In the genomic region with DNA sequence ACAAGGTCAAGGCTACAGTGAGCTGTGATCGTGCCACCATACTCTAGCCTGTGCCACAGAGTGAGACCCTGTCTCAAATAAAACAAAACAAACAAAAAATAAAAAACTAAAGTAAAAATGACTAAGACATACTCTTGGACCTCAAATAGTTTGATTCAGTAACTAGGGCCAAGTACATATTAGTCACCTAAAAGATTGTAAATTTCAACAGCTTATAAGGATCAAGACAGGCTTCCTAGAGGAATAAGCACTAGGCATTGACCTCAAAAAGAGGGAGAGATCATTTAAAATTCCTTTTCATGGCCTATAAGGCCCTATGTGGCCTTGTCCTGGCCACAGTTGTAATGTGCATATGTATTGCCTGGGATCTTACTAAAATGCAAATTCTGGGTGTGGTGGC, we compare ENCODE assay signal across 22 cellular contexts.
"Had no signal": no experiment of that assay in that cellular context is flagged by ENCODE, and none has a peak within 500 bp of the region (broad histone marks: within the 10 kb centered on the region; RNA-seq: fewer than 3 reads in every experiment).

No MANE protein-coding gene starts in this region.

- H3K9me3 ChIP-seq: ascending aorta, esophagus muscularis mucosa, right lobe of liver, testis had no signal

- H3K4me1 ChIP-seq: ascending aorta, esophagus muscularis mucosa, testis had no signal

- H3K36me3 ChIP-seq: ascending aorta, cardiac muscle cell, esophagus muscularis mucosa, right lobe of liver, stomach had no signal

- H3K9me3 Mint-ChIP-seq: activated T-cell treated with anti-CD3 and anti-CD28 coated beads, Interleukin-2, amount 50 U/mL, for 4 hours; immature natural killer cell; memory B cell had no signal

- H3K36me3 Mint-ChIP-seq: memory B cell, type B pancreatic cell had no signal

- H3K4me1 Mint-ChIP-seq: activated CD4-positive, alpha-beta T cell treated with anti-CD3 and anti-CD28 coated beads, Interleukin-2, amount 10 ng/mL, durations not matched to agents 7 days and 5 days; immature natural killer cell; neural crest cell had no signal

- H3K27ac Mint-ChIP-seq: activated CD4-positive, alpha-beta T cell treated with anti-CD3 and anti-CD28 coated beads, Interleukin-2, amount 10 ng/mL, durations not matched to agents 7 days and 5 days; immature natural killer cell; memory B cell; T-helper 1 cell treated with Interleukin-12 subunit alpha and Interleukin-12 subunit beta and Interleukin-4 antibody, amounts not matched to agents 30 μg/mL and 1 μg/mL, for 36 hours; type B pancreatic cell had no signal

- H3K4me3 ChIP-seq: ascending aorta, cardiac muscle cell, esophagus muscularis mucosa, right lobe of liver, smooth muscle cell, stomach, testis had no signal

- H3K27ac ChIP-seq: ascending aorta, cardiac muscle cell, esophagus muscularis mucosa, right lobe of liver, stomach, testis had no signal

- H3K27me3 ChIP-seq: ascending aorta, cardiac muscle cell, esophagus muscularis mucosa, right lobe of liver, stomach, testis had no signal

- H3K27me3 Mint-ChIP-seq: activated CD4-positive, alpha-beta T cell treated with anti-CD3 and anti-CD28 coated beads, Interleukin-2, amount 10 ng/mL, durations not matched to agents 7 days and 5 days had no signal

- FAIRE-seq: endothelial cell of umbilical vein had no signal

- H3K4me3 Mint-ChIP-seq: activated CD4-positive, alpha-beta T cell treated with anti-CD3 and anti-CD28 coated beads, Interleukin-2, amount 10 ng/mL, durations not matched to agents 7 days and 5 days; activated T-cell treated with anti-CD3 and anti-CD28 coated beads, Interleukin-2, amount 50 U/mL, for 4 hours; immature natural killer cell; memory B cell; neural crest cell; T-helper 1 cell treated with Interleukin-12 subunit alpha and Interleukin-12 subunit beta and Interleukin-4 antibody, amounts not matched to agents 30 μg/mL and 1 μg/mL, for 36 hours; type B pancreatic cell had no signal

- DNase-seq: activated CD4-positive, alpha-beta T cell treated with anti-CD3 and anti-CD28 coated beads, Interleukin-2, amount 10 ng/mL, durations not matched to agents 7 days and 5 days; activated CD8-positive, alpha-beta memory T cell treated with anti-CD3 and anti-CD28 coated beads, Interleukin-2, amount 50 U/mL, for 4 hours; activated naive CD4-positive, alpha-beta T cell treated with anti-CD3 and anti-CD28 coated beads, Interleukin-2, amount 50 U/mL, for 16 hours; activated T-cell treated with anti-CD3 and anti-CD28 coated beads, Interleukin-2, amount 50 U/mL, for 4 hours; dermis blood vessel endothelial cell; effector memory CD4-positive, alpha-beta T cell; foreskin melanocyte; immature natural killer cell; right lobe of liver; stimulated activated CD4-positive, alpha-beta T cell treated with anti-CD3 and anti-CD28 coated beads, Interleukin-4, amount 100 ng/mL, for 1 hour; stomach; testis had no signal

- ATAC-seq: activated CD4-positive, CD25-positive, alpha-beta regulatory T cell treated with anti-CD3 and anti-CD28 coated beads, Interleukin-2, amount 50 U/mL, for 24 hours; activated T-cell treated with anti-CD3 and anti-CD28 coated beads, Interleukin-2, amount 50 U/mL, for 4 hours; right lobe of liver had no signal
